Comparison of ENCODE assay signal across 11 cellular contexts in the genomic region with DNA sequence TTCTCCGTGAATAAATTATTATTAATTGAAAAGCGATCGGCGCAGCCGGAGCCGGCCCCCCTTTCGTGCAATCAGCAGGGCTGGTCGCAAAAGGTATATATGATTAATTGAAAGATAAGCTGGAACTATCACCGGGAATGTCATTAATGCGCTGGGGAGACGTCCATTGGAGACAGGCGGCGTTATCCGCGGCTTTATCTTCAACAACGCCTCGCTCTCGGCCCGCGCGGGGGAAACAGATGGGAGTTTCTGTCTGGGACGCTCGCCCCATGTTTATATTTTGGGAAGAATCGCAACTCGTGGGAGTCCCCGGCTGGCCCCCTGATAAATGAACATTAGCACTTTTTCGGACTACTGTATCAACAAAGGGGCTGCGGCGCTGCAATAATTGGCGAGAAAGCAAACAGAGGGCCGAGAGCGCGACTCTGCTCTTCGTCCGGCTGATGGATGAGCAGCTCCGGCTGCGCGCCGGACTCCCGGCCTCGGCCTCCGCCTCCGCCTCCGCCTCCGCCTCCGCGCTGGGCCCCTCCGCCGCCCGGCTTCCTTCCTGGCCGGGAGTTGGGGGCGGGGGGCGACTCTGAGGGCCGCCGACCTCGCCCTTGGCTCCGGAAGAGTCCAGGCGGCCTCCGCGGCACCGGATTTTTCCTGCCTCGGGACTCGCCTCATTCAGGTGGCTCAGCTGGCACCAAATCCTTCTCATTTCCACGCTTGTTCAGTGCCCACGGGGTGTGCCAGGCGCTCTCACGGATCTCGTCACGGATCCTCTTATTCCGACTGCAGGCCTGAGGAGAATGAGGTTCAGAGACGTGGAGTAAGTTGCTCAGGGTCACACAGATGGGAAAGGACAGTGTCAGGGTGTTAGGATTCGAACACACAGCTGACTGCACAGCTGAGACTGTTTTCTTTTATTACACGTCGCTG. TPM values are rescaled to one million over a fixed set of nuclear protein-coding genes. Genes with fewer than 3 reads are reported as not detected.
DNase-seq lines count a peak whose midpoint lies in the region; ATAC-seq and TF ChIP-seq lines count a peak whose summit lies in the region.
"Had no signal": no experiment of that assay in that cellular context is flagged by ENCODE, and none has a peak within 500 bp of the region (broad histone marks: within the 10 kb centered on the region; RNA-seq: fewer than 3 reads in every experiment).

No MANE protein-coding gene starts in this region.

- H3K27ac Mint-ChIP-seq in activated CD4-positive, alpha-beta memory T cell treated with anti-CD3 and anti-CD28 coated beads for 36 hours, result no peak overlapping the region
- H3K27ac Mint-ChIP-seq in type B pancreatic cell, result peak overlapping the region; percentile 67

- CTCF ChIA-PET in activated CD4-positive, alpha-beta memory T cell treated with anti-CD3 and anti-CD28 coated beads for 36 hours (lab: Charles Lee), result no interaction called here

- H3K27me3 Mint-ChIP-seq in activated CD4-positive, alpha-beta memory T cell treated with anti-CD3 and anti-CD28 coated beads for 36 hours, result peaks cover 88% of the 10 kb centered on the region
- peaks cover 100% of the 10 kb centered on the region for H3K27me3 Mint-ChIP-seq in type B pancreatic cell

- H3K36me3 Mint-ChIP-seq in activated CD4-positive, alpha-beta memory T cell treated with anti-CD3 and anti-CD28 coated beads for 36 hours, result no peaks in the 10 kb centered on the region
- H3K36me3 Mint-ChIP-seq in type B pancreatic cell, result no peaks in the 10 kb centered on the region

- H3K4me3 ChIP-seq in cardiac muscle cell (peak overlapping the region; percentile 96), left lung (peak overlapping the region in 1 of 2 donors; percentile 2), BE2C (ENCODE audit: low read depth, low read length) (no peak overlapping the region; the same call in 1 of the 2 replicates)

- H3K36me3 ChIP-seq in cardiac muscle cell (peaks cover 18% of the 10 kb centered on the region), left lung (no peaks in the 10 kb centered on the region), BE2C (no peaks in the 10 kb centered on the region)

- H3K9me3 Mint-ChIP-seq in activated CD4-positive, alpha-beta memory T cell treated with anti-CD3 and anti-CD28 coated beads for 36 hours, result no peaks in the 10 kb centered on the region
- no peaks in the 10 kb centered on the region for H3K9me3 Mint-ChIP-seq in type B pancreatic cell

- TF ChIP-seq CTCF in cardiac muscle cell (IDR thresholded peaks at IDR 0.05; ENCODE audit: low read depth, low read length) (no peak), left lung (IDR thresholded peaks at IDR 0.05) (no peak), type B pancreatic cell (conservative IDR thresholded peaks at IDR 0.05) (no peak), BE2C (IDR thresholded peaks at IDR 0.05; ENCODE audit: low read depth, low read length) (no peak)

- peaks cover 41% of the 10 kb centered on the region for H3K4me1 Mint-ChIP-seq in activated CD4-positive, alpha-beta memory T cell treated with anti-CD3 and anti-CD28 coated beads for 36 hours (ENCODE audit: low read depth)
- H3K4me1 Mint-ChIP-seq in type B pancreatic cell (ENCODE audit: unreplicated experiment), result peaks cover 50% of the 10 kb centered on the region

- ATAC-seq in Right ventricle myocardium inferior (no peak), left lung (peak; percentile 32)

- H3K9me3 ChIP-seq in cardiac muscle cell (ENCODE audit: low read depth) (no peaks in the 10 kb centered on the region), left lung (no peaks in the 10 kb centered on the region), BE2C (no peaks in the 10 kb centered on the region)

- H3K27ac ChIP-seq in cardiac muscle cell (peak overlapping the region; percentile 100), left lung (no peak overlapping the region)

- H3K27me3 ChIP-seq in cardiac muscle cell, result peaks cover 4% of the 10 kb centered on the region
- H3K27me3 ChIP-seq in left lung, result peaks cover 99 to 100% of the 10 kb centered on the region in 2 donors
- peaks cover 100% of the 10 kb centered on the region for H3K27me3 ChIP-seq in BE2C

- POLR2A ChIA-PET in activated CD4-positive, alpha-beta memory T cell treated with anti-CD3 and anti-CD28 coated beads for 36 hours (lab: Charles Lee), result no interaction called here

- H3K4me1 ChIP-seq in cardiac muscle cell (ENCODE audit: low read depth) (no peaks in the 10 kb centered on the region), left lung (peaks cover 0 to 18% of the 10 kb centered on the region in 2 donors), BE2C (no peaks in the 10 kb centered on the region)

- peak overlapping the region; percentile 31 for H3K4me3 Mint-ChIP-seq in activated CD4-positive, alpha-beta memory T cell treated with anti-CD3 and anti-CD28 coated beads for 36 hours
- H3K4me3 Mint-ChIP-seq in type B pancreatic cell, result peak overlapping the region; percentile 81

- DNase-seq in cardiac muscle cell (ENCODE audit: low read depth in 1 of 2, low spot score in 1 of 2) (peak; percentile 21 to 50), Right ventricle myocardium inferior (ENCODE audit: missing footprints) (no peak), left lung (no peak), type B pancreatic cell (ENCODE audit: extremely low spot score, unreplicated experiment) (no peak), NCI-H1092 treated with DMSO at 0.1 percent for 48 hours (lab: John Stamatoyannopoulos, UW) (no peak), BE2C (no peak), NCI-H1092 (lab: John Stamatoyannopoulos, UW) (no peak)
- DNase-seq in activated CD4-positive, alpha-beta memory T cell treated with anti-CD3 and anti-CD28 coated beads for 36 hours, result no peak
- DNase-seq: occipital lobe had no signal

- intact Hi-C loops in Right ventricle myocardium inferior (cut with DNase I) (loop anchor here (10.0 kb wide), 1 partner anchor 494 kb away; no protein-coding TSS in a partner anchor), left lung (cut with DNase I) (no loop called here)
- intact Hi-C loops in activated CD4-positive, alpha-beta memory T cell treated with anti-CD3 and anti-CD28 coated beads for 36 hours (cut with micrococcal nuclease), result loop anchor here (2.0 kb wide), 1 partner anchor 90 kb away; the partner anchor contains the start of gene STC2

RNA-seq across cellular contexts. Expression of gene NKX2-5, which starts 3.6 kb away (rescaled TPM):
- 1,657 and 1,772 TPM in 2 replicates for total RNA-seq in cardiac muscle cell
- 1,190 and 1,339 TPM in 2 replicates for polyA plus RNA-seq in cardiac muscle cell
- 261 TPM for total RNA-seq in Right ventricle myocardium inferior
- not detected for total RNA-seq in activated CD4-positive, alpha-beta memory T cell treated with anti-CD3 and anti-CD28 coated beads for 36 hours
- total RNA-seq in left lung, result not detected
- total RNA-seq in type B pancreatic cell (ENCODE audit: low replicate concordance), result 1.00 and 3.2 TPM in 2 replicates
- not detected for polyA plus RNA-seq in BE2C (2012; ENCODE audit: insufficient read depth, insufficient read length, low read depth)
- total RNA-seq: G401, occipital lobe, temporal lobe had no signal

Comparison
In these comparisons a context has a peak if more than half of its experiments do, and no peak if none do; other contexts are left out.
1. DNase-seq: peak in cardiac muscle cell (2 of 2); none in Right ventricle myocardium inferior (single experiment), activated CD4-positive, alpha-beta memory T cell treated with anti-CD3 and anti-CD28 coated beads for 36 hours (single experiment), left lung (0 of 2), type B pancreatic cell (single experiment), NCI-H1092 treated with DMSO at 0.1 percent for 48 hours (single experiment), BE2C (single experiment) and NCI-H1092 (single experiment).
2. RNA of gene NKX2-5, which starts 3.6 kb away (total RNA-seq): 1,657 to 1,772 TPM in cardiac muscle cell and 261 TPM in Right ventricle myocardium inferior (single experiment); 1.00 to 3.2 TPM in type B pancreatic cell, not detected in activated CD4-positive, alpha-beta memory T cell treated with anti-CD3 and anti-CD28 coated beads for 36 hours and not detected in left lung; every median in the first group is over 10 times any median in the second.
3. intact Hi-C loops: an anchor here in Right ventricle myocardium inferior (10.0 kb wide) and activated CD4-positive, alpha-beta memory T cell treated with anti-CD3 and anti-CD28 coated beads for 36 hours (2.0 kb wide); none called in left lung.